ENCODE assay signal across 16 cellular contexts in the genomic region with DNA sequence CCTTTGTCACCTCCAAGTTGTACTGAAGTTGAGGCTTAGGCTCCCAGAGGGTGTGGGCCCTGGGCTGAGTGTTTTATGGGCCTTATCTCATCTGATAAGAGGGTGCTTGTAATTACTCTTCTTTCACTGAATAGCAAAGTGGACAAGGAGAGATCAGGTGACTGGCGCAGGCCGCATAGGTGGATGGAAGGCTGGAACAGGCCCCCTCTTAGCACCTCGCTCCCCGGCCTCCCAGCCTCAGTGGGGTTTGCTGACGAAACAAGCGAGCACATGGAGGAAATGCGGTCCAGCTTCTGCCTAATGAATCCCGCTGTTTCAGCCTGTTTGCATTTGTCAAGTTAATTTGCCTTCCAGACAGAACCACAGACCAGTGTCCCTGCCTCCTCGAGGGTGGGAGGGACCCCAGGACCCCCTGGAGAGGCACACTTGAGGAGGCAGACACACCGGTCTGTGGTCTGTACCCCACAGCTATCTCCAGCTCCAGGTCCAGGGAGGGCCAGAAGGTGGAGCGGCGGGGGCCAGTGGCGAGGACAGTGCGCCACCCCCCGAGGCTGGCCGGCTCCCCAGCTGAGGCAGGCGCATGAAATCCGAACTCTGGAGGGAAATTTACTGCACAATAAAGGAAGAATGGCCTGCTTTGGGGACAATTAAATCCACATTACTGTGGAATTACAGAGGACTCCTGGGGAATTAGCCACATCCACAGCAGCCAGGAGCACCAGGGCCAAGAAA.
"Had no signal": no experiment of that assay in that cellular context is flagged by ENCODE, and none has a peak within 500 bp of the region (broad histone marks: within the 10 kb centered on the region; RNA-seq: fewer than 3 reads in every experiment).

No MANE protein-coding gene starts in this region.

- H3K27ac ChIP-seq: gastrocnemius medialis, parathyroid adenoma, upper lobe of left lung had no signal

- H3K4me3 ChIP-seq: gastrocnemius medialis, upper lobe of left lung had no signal

- H3K36me3 ChIP-seq: gastrocnemius medialis, upper lobe of left lung had no signal

- DNase-seq: activated CD4-positive, alpha-beta memory T cell treated with anti-CD3 and anti-CD28 coated beads for 36 hours; activated CD4-positive, alpha-beta T cell treated with anti-CD3 and anti-CD28 coated beads for 4 hours; activated T-cell treated with anti-CD3 and anti-CD28 coated beads for 4 hours; amniotic stem cell; gastrocnemius medialis; head of caudate nucleus; left ventricle myocardium superior; naive thymus-derived CD4-positive, alpha-beta T cell; stimulated activated CD4-positive, alpha-beta T cell treated with anti-CD3 and anti-CD28 coated beads, Interleukin-1b, Interleukin-23, amount 100 ng/mL, for 48 hours; SW 1271 had no signal

- H3K27me3 ChIP-seq: gastrocnemius medialis, upper lobe of left lung had no signal

- ATAC-seq: gastrocnemius medialis; left ventricle myocardium superior; naive thymus-derived CD4-positive, alpha-beta T cell; WTC11 had no signal

- H3K4me1 Mint-ChIP-seq: naive thymus-derived CD4-positive, alpha-beta T cell had no signal

- H3K4me1 ChIP-seq: gastrocnemius medialis, parathyroid adenoma, upper lobe of left lung had no signal

- H3K9ac ChIP-seq: parathyroid adenoma had no signal

- FAIRE-seq: TTC549 had no signal

- H3K9me3 Mint-ChIP-seq: activated CD4-positive, alpha-beta memory T cell treated with anti-CD3 and anti-CD28 coated beads for 36 hours; naive thymus-derived CD4-positive, alpha-beta T cell; stimulated activated naive CD8-positive, alpha-beta T cell treated with anti-CD3 and anti-CD28 coated beads, Interleukin-15, Interleukin-2, amounts not matched to agents 100 ng/mL and 50 ng/mL, for 24 hours; WTC11 had no signal

- H2AFZ ChIP-seq: parathyroid adenoma had no signal

- H3K27me3 Mint-ChIP-seq: naive thymus-derived CD4-positive, alpha-beta T cell had no signal

- H3K27ac Mint-ChIP-seq: activated CD4-positive, alpha-beta memory T cell treated with anti-CD3 and anti-CD28 coated beads for 36 hours; activated naive CD8-positive, alpha-beta T cell; naive thymus-derived CD4-positive, alpha-beta T cell; stimulated activated naive CD8-positive, alpha-beta T cell treated with anti-CD3 and anti-CD28 coated beads, Interleukin-15, Interleukin-2, amounts not matched to agents 100 ng/mL and 50 ng/mL, for 24 hours; WTC11 had no signal

- H3K79me2 ChIP-seq: parathyroid adenoma had no signal

- H3K4me3 Mint-ChIP-seq: activated CD4-positive, alpha-beta memory T cell treated with anti-CD3 and anti-CD28 coated beads for 36 hours; activated naive CD8-positive, alpha-beta T cell; naive thymus-derived CD4-positive, alpha-beta T cell; stimulated activated naive CD8-positive, alpha-beta T cell treated with anti-CD3 and anti-CD28 coated beads, Interleukin-15, Interleukin-2, amounts not matched to agents 100 ng/mL and 50 ng/mL, for 24 hours; WTC11 had no signal

- H3K9me3 ChIP-seq: gastrocnemius medialis, upper lobe of left lung had no signal

- H3K36me3 Mint-ChIP-seq: activated CD4-positive, alpha-beta memory T cell treated with anti-CD3 and anti-CD28 coated beads for 36 hours; activated naive CD8-positive, alpha-beta T cell; naive thymus-derived CD4-positive, alpha-beta T cell; WTC11 had no signal
